Comparison of ENCODE assay signal across 9 cellular contexts in the genomic region with DNA sequence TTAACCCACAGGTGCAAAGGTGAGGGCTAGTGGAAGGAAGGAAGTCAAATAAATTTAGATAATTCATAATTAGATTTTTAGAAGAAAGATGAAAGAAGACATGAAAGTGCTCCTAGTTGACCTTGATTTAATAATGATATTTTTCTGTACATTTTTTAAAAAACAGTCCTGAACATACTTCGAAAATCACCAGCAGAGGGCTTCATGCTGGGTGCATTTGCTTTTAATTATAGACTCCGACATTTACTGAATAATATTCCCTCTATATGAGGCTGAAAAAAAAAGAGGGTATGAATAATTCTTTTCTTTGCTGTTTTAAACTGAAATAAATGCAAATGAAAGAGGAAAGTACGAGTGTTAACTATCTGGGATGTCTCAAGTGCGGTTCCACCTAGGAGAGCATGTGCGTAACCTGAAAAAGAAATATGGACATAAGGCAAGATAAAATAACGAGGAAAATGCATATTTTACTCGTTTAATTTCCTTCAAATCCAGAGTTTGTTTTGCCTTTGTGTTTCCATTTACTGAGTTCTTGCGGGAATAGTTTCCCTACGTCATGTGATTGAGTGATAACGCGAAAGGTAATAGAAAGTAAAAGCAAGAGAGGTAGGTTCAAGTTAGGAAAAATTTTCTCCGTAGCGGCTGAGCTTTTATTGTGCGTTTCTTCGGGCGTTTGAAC. TPM values are rescaled to one million over a fixed set of nuclear protein-coding genes. Genes with fewer than 3 reads are reported as not detected.
DNase-seq lines count a peak whose midpoint lies in the region; ATAC-seq and TF ChIP-seq lines count a peak whose summit lies in the region.
"Had no signal": no experiment of that assay in that cellular context is flagged by ENCODE, and none has a peak within 500 bp of the region (broad histone marks: within the 10 kb centered on the region; RNA-seq: fewer than 3 reads in every experiment).

No MANE protein-coding gene starts in this region.

- peak overlapping the region; percentile 74 for H3K4me3 Mint-ChIP-seq in Caco-2 (ENCODE audit: unreplicated experiment)

- H3K27ac ChIP-seq in VCaP (peak overlapping the region; percentile 21; the same call in 1 of the 2 replicates), iPS-20b (ENCODE audit: low read length) (no peak overlapping the region), suprapubic skin (peak overlapping the region; percentile 12)

- H3K9me3 Mint-ChIP-seq in Caco-2 (ENCODE audit: unreplicated experiment) = no peaks in the 10 kb centered on the region
- H3K9me3 Mint-ChIP-seq: activated naive CD4-positive, alpha-beta T cell treated with anti-CD3 and anti-CD28 coated beads, Interleukin-2, amount 50 U/mL, for 72 hours had no signal

- POLR2A ChIA-PET in Caco-2 (lab: Charles Lee) = no interaction called here

- BruUV-seq in Caco-2 (replicated peaks; lab: Mats Ljungman, UMichigan) = no TSS peak

- no peak for TF ChIP-seq EP300 in suprapubic skin (IDR thresholded peaks at IDR 0.05)

- WGBS in suprapubic skin = 2% methylated on average over 16 of the region's 16 CpGs

- H3K36me3 ChIP-seq in Caco-2 (ENCODE audit: control insufficient read depth, insufficient read depth, low read length) (no peaks in the 10 kb centered on the region), iPS-20b (ENCODE audit: insufficient read depth, low read depth, low read length) (no peaks in the 10 kb centered on the region), suprapubic skin (no peaks in the 10 kb centered on the region)

- H3K27ac Mint-ChIP-seq in Caco-2 (ENCODE audit: unreplicated experiment) = no peak overlapping the region
- H3K27ac Mint-ChIP-seq: activated naive CD4-positive, alpha-beta T cell treated with anti-CD3 and anti-CD28 coated beads, Interleukin-2, amount 50 U/mL, for 72 hours had no signal

- ATAC-seq in GM19025 (IDR thresholded peaks at IDR 0.05; ENCODE audit: low read depth, unreplicated experiment) (peak; percentile 38), HG03342 (IDR thresholded peaks at IDR 0.05; ENCODE audit: unreplicated experiment) (peak; percentile 42)

- DNase-seq in Caco-2 (no peak), suprapubic skin (ENCODE audit: low spot score in 2 of 2) (no peak), GDM1 (lab: John Stamatoyannopoulos, UW) (no peak)
- no peak for DNase-seq in effector CD4-positive, alpha-beta T cell

- peaks cover 2% of the 10 kb centered on the region; the same call in 1 of the 2 replicates for H3K4me1 ChIP-seq in Caco-2
- H3K4me1 ChIP-seq in iPS-20b (ENCODE audit: insufficient read depth, low read length) = no peaks in the 10 kb centered on the region; the same call in 1 of the 2 replicates
- H3K4me1 ChIP-seq in suprapubic skin = peaks cover 11% of the 10 kb centered on the region

- intact Hi-C loops in Caco-2 (cut with micrococcal nuclease; ENCODE audit: unreplicated experiment) = loop anchor here (1.0 to 2.0 kb wide), 7 partner anchors 535 to 1234 kb away; no protein-coding TSS in a partner anchor

- no peaks in the 10 kb centered on the region for H3K36me3 Mint-ChIP-seq in Caco-2 (ENCODE audit: insufficient read depth, unreplicated experiment)
- H3K36me3 Mint-ChIP-seq: activated naive CD4-positive, alpha-beta T cell treated with anti-CD3 and anti-CD28 coated beads, Interleukin-2, amount 50 U/mL, for 72 hours had no signal

- TF ChIP-seq CTCF in Caco-2 (IDR thresholded peaks at IDR 0.05; ENCODE audit: insufficient read depth in 1 of 2, low read depth in 1 of 2, low read length in 1 of 2, severe bottlenecking in 1 of 2, unreplicated experiment in 1 of 2) = peak; percentile 36
- peak; percentile 46; the same call in 1 of the 2 replicates for TF ChIP-seq CTCF in VCaP (conservative IDR thresholded peaks at IDR 0.05)
- peak in 1 of 2 donors; percentile 8 for TF ChIP-seq CTCF in suprapubic skin (IDR thresholded peaks at IDR 0.05)

- CTCF ChIA-PET in Caco-2 (lab: Charles Lee) = no interaction called here

- H3K27me3 ChIP-seq in Caco-2 (replicated peaks; ENCODE audit: control insufficient read depth, insufficient read depth, low read length) = no peaks in the 10 kb centered on the region
- peaks cover 75% of the 10 kb centered on the region for H3K27me3 ChIP-seq in iPS-20b (ENCODE audit: insufficient read depth, low read length)
- peaks cover 37% of the 10 kb centered on the region for H3K27me3 ChIP-seq in suprapubic skin

- H3K9ac ChIP-seq in iPS-20b (ENCODE audit: low read depth, low read length) = no peak overlapping the region

- H3K4me1 Mint-ChIP-seq in Caco-2 (ENCODE audit: low read depth, unreplicated experiment) = peaks cover 3% of the 10 kb centered on the region

- H3K9me3 ChIP-seq in Caco-2 (no peaks in the 10 kb centered on the region), iPS-20b (ENCODE audit: insufficient read depth, low read depth, low read length) (no peaks in the 10 kb centered on the region; the same call in 1 of the 2 replicates), suprapubic skin (no peaks in the 10 kb centered on the region)

- H3K4me3 ChIP-seq in Caco-2 (ENCODE audit: low read depth, low read length) = peak overlapping the region; percentile 19
- H3K4me3 ChIP-seq in iPS-20b (ENCODE audit: low read length) = peak overlapping the region; percentile 65
- peak overlapping the region; percentile 52 for H3K4me3 ChIP-seq in suprapubic skin

- no peak for TF ChIP-seq POLR2A in suprapubic skin (IDR thresholded peaks at IDR 0.05)

- H3K27me3 Mint-ChIP-seq in Caco-2 (ENCODE audit: insufficient read depth, unreplicated experiment) = peaks cover 9% of the 10 kb centered on the region

RNA-seq across cellular contexts. Expression of gene TFAP2B, which starts 3.1 kb away (rescaled TPM):
- total RNA-seq in Caco-2 (2022) (not detected in 2 replicates), suprapubic skin (1 to 10 TPM; 4.3 to 9.0 (median 8.2) TPM)
- total RNA-seq: activated naive CD4-positive, alpha-beta T cell treated with anti-CD3 and anti-CD28 coated beads, Interleukin-2, amount 50 U/mL, for 72 hours had no signal
